Comparison of ENCODE assay signal across 2 cellular contexts in the genomic region with DNA sequence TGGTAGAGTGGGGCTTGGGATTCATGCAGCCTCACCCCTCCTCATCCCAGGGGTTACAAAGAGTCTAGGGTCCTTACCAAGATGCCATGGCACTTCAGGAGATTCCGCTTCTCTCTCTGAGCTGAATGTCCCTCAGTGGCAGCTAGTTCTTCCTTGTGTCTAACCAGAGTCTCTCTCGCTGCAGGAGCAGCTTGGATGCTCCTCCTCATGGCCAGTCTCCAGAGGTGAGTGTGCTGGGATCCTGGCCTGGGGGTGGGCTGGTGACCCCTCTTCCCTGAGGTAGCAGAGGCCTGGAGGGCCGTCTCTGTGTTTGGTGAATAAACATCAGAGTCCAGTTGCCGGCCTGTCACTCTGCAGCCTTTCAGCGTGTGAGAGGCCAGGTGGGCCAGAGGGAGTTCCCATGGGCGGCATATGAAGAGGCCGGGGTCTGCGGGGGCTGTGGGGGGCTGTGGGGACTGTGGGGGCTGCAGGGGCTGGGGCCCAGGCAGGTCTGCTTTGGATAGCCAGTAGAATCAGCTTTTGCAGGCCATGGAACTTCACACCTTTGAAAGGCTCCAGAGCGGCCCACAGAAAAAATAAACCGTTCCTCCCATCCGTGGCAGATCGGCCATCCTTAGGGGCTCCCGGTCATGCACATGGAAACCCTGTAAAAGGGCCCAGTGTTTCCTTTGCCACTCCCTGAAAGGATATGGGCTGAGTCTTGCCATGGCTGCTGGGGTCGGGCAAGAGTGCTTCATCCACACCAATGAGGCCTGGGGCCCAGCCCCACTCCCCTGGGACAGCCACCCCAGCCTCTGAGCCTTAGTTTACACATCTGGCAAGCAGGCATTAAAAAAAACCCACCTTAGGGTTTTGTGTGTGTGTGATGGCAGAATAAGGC.
TF ChIP-seq lines count a peak whose summit lies in the region.

No MANE protein-coding gene starts in this region.

TF ChIP-seq in SK-N-SH, 30 proteins besides CTCF, POLR2A, EP300 and RAD21 (continued from another document):
- TF ChIP-seq TEAD4 (IDR thresholded peaks at IDR 0.05; ENCODE audit: borderline replicate concordance, insufficient read depth), result no peak
- no peak for TF ChIP-seq FOXM1 (IDR thresholded peaks at IDR 0.05; ENCODE audit: low read depth)
- no peak for TF ChIP-seq RXRA (IDR thresholded peaks at IDR 0.05; ENCODE audit: borderline replicate concordance, low read depth)
- TF ChIP-seq JUND (IDR thresholded peaks at IDR 0.05), result no peak
- TF ChIP-seq, protein P1, sequence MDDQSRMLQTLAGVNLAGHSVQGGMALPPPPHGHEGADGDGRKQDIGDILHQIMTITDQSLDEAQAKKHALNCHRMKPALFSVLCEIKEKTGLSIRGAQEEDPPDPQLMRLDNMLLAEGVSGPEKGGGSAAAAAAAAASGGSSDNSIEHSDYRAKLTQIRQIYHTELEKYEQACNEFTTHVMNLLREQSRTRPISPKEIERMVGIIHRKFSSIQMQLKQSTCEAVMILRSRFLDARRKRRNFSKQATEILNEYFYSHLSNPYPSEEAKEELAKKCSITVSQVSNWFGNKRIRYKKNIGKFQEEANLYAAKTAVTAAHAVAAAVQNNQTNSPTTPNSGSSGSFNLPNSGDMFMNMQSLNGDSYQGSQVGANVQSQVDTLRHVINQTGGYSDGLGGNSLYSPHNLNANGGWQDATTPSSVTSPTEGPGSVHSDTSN (IDR thresholded peaks at IDR 0.05), result no peak
- no peak for TF ChIP-seq RCOR1 (IDR thresholded peaks at IDR 0.05; ENCODE audit: low read length)
- TF ChIP-seq CHD2 (IDR thresholded peaks at IDR 0.05; ENCODE audit: low read length, partially characterized antibody), result no peak
- TF ChIP-seq FOXJ3 (CRISPR knock-in tag; IDR thresholded peaks at IDR 0.05), result no peak
- no peak for TF ChIP-seq MXI1 (IDR thresholded peaks at IDR 0.05; ENCODE audit: low read depth, low read length)
- no peak for TF ChIP-seq EZH2phosphoT487 (IDR thresholded peaks at IDR 0.05; ENCODE audit: borderline replicate concordance, low read depth)
- TF ChIP-seq SMC3 (IDR thresholded peaks at IDR 0.05; ENCODE audit: low read depth, low read length), result no peak

TF ChIP-seq in SK-N-SH treated with all-trans-retinoic acid at 6 μM for 48 hours, 23 proteins besides CTCF, POLR2A, EP300 and RAD21 (continued from another document):
- TF ChIP-seq SNAI2 (CRISPR knock-in tag; IDR thresholded peaks at IDR 0.05) (no peak), ZFP30 (CRISPR knock-in tag; IDR thresholded peaks at IDR 0.05) (no peak), GLIS3 (CRISPR knock-in tag; IDR thresholded peaks at IDR 0.05) (no peak), ZNF70 (CRISPR knock-in tag; IDR thresholded peaks at IDR 0.05) (no peak), CSDC2 (CRISPR knock-in tag; IDR thresholded peaks at IDR 0.05) (no peak), TCF4 (CRISPR knock-in tag; IDR thresholded peaks at IDR 0.05; ENCODE audit: borderline replicate concordance) (no peak), ARNTL (CRISPR knock-in tag; IDR thresholded peaks at IDR 0.05; ENCODE audit: borderline replicate concordance, low read depth) (no peak), PPARA (CRISPR knock-in tag; IDR thresholded peaks at IDR 0.05; ENCODE audit: borderline replicate concordance) (no peak), ESRRG (CRISPR knock-in tag; IDR thresholded peaks at IDR 0.05) (no peak), OSR1 (CRISPR knock-in tag; IDR thresholded peaks at IDR 0.05) (no peak), BACH2 (CRISPR knock-in tag; IDR thresholded peaks at IDR 0.05; ENCODE audit: borderline replicate concordance) (no peak)
- TF ChIP-seq, protein P2, sequence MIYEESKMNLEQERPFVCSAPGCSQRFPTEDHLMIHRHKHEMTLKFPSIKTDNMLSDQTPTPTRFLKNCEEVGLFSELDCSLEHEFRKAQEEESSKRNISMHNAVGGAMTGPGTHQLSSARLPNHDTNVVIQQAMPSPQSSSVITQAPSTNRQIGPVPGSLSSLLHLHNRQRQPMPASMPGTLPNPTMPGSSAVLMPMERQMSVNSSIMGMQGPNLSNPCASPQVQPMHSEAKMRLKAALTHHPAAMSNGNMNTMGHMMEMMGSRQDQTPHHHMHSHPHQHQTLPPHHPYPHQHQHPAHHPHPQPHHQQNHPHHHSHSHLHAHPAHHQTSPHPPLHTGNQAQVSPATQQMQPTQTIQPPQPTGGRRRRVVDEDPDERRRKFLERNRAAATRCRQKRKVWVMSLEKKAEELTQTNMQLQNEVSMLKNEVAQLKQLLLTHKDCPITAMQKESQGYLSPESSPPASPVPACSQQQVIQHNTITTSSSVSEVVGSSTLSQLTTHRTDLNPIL (CRISPR knock-in tag; IDR thresholded peaks at IDR 0.05; ENCODE audit: low read depth), result no peak
- TF ChIP-seq, protein P3, sequence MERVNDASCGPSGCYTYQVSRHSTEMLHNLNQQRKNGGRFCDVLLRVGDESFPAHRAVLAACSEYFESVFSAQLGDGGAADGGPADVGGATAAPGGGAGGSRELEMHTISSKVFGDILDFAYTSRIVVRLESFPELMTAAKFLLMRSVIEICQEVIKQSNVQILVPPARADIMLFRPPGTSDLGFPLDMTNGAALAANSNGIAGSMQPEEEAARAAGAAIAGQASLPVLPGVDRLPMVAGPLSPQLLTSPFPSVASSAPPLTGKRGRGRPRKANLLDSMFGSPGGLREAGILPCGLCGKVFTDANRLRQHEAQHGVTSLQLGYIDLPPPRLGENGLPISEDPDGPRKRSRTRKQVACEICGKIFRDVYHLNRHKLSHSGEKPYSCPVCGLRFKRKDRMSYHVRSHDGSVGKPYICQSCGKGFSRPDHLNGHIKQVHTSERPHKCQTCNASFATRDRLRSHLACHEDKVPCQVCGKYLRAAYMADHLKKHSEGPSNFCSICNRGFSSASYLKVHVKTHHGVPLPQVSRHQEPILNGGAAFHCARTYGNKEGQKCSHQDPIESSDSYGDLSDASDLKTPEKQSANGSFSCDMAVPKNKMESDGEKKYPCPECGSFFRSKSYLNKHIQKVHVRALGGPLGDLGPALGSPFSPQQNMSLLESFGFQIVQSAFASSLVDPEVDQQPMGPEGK (CRISPR knock-in tag; IDR thresholded peaks at IDR 0.05; ENCODE audit: borderline replicate concordance), result no peak
- TF ChIP-seq, protein P4, sequence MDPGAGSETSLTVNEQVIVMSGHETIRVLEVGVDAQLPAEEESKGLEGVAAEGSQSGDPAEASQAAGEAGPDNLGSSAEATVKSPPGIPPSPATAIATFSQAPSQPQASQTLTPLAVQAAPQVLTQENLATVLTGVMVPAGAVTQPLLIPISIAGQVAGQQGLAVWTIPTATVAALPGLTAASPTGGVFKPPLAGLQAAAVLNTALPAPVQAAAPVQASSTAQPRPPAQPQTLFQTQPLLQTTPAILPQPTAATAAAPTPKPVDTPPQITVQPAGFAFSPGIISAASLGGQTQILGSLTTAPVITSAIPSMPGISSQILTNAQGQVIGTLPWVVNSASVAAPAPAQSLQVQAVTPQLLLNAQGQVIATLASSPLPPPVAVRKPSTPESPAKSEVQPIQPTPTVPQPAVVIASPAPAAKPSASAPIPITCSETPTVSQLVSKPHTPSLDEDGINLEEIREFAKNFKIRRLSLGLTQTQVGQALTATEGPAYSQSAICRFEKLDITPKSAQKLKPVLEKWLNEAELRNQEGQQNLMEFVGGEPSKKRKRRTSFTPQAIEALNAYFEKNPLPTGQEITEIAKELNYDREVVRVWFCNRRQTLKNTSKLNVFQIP (CRISPR knock-in tag; IDR thresholded peaks at IDR 0.05; ENCODE audit: borderline replicate concordance, low read depth), result no peak
